22 cellular contexts compared by ENCODE assay signal in the genomic region with DNA sequence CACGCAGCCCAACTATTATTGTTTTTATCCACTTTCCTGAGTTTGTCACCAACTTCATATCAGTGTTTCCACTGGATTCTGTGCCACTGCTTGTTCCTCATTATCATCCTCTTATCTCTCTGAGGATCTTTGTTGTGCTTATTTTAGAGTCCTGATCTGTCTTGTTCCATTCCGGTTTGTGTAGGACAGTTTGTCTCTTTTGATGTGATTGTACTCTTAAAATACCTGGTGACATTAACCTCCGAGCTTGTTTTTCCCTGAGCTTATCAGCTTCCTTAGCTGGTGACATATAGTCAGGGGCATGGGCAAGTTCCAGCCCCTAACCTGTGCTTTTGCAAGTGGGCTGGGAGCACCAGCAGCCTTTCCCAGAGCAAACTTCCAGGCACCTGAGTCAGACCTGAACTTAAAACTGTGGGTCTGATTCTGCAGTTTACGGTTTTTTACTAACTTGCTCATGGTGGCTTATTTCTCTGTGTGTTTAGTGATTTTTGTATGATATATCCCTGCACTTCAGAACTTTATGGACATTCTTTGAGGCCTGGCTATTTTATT.
"Had no signal": no experiment of that assay in that cellular context is flagged by ENCODE, and none has a peak within 500 bp of the region (broad histone marks: within the 10 kb centered on the region; RNA-seq: fewer than 3 reads in every experiment).

No MANE protein-coding gene starts in this region.

- H3K36me3 ChIP-seq: esophagus squamous epithelium, gastrocnemius medialis, lower lobe of right lung, upper lobe of right lung had no signal

- ATAC-seq: gastrocnemius medialis, left colon, lower lobe of right lung, mucosa of descending colon, upper lobe of right lung, WTC11 had no signal

- H3K9me3 ChIP-seq: esophagus squamous epithelium, gastrocnemius medialis, lower lobe of right lung, mucosa of descending colon, upper lobe of right lung had no signal

- H3K27ac Mint-ChIP-seq: activated naive CD4-positive, alpha-beta T cell treated with anti-CD3 and anti-CD28 coated beads for 36 hours; activated naive CD8-positive, alpha-beta T cell treated with anti-CD3 and anti-CD28 coated beads, Interleukin-2, amount 10 ng/mL, durations not matched to agents 7 days and 5 days; T-helper 1 cell treated with Interleukin-12 subunit alpha and Interleukin-12 subunit beta and Interleukin-4 antibody, amounts not matched to agents 30 μg/mL and 1 μg/mL, for 36 hours had no signal

- H3K36me3 Mint-ChIP-seq: activated naive CD8-positive, alpha-beta T cell treated with anti-CD3 and anti-CD28 coated beads, Interleukin-2, amount 10 ng/mL, durations not matched to agents 7 days and 5 days; WTC11 had no signal

- H3K4me1 Mint-ChIP-seq: activated naive CD8-positive, alpha-beta T cell treated with anti-CD3 and anti-CD28 coated beads, Interleukin-2, amount 10 ng/mL, durations not matched to agents 7 days and 5 days had no signal

- H3K27ac ChIP-seq: coronary artery, esophagus squamous epithelium, gastrocnemius medialis, lower lobe of right lung, upper lobe of right lung had no signal

- H3K27me3 ChIP-seq: esophagus squamous epithelium, gastrocnemius medialis, upper lobe of right lung had no signal

- H3K4me3 Mint-ChIP-seq: activated naive CD4-positive, alpha-beta T cell treated with anti-CD3 and anti-CD28 coated beads for 36 hours; activated naive CD8-positive, alpha-beta T cell treated with anti-CD3 and anti-CD28 coated beads, Interleukin-2, amount 10 ng/mL, durations not matched to agents 7 days and 5 days; T-helper 1 cell treated with Interleukin-12 subunit alpha and Interleukin-12 subunit beta and Interleukin-4 antibody, amounts not matched to agents 30 μg/mL and 1 μg/mL, for 36 hours; WTC11 had no signal

- H3K9me3 Mint-ChIP-seq: activated naive CD4-positive, alpha-beta T cell treated with anti-CD3 and anti-CD28 coated beads for 36 hours; activated naive CD8-positive, alpha-beta T cell treated with anti-CD3 and anti-CD28 coated beads, Interleukin-2, amount 10 ng/mL, durations not matched to agents 7 days and 5 days; T-helper 1 cell treated with Interleukin-12 subunit alpha and Interleukin-12 subunit beta and Interleukin-4 antibody, amounts not matched to agents 30 μg/mL and 1 μg/mL, for 36 hours; WTC11 had no signal

- H3K4me3 ChIP-seq: coronary artery, esophagus squamous epithelium, gastrocnemius medialis, lower lobe of right lung, mucosa of descending colon, upper lobe of right lung had no signal

- DNase-seq: activated CD4-positive, alpha-beta T cell treated with anti-CD3 and anti-CD28 coated beads, Interleukin-2, amount 50 U/mL, for 4 hours; activated CD8-positive, alpha-beta memory T cell treated with anti-CD3 and anti-CD28 coated beads, Interleukin-2, amount 50 U/mL, for 48 hours; activated effector memory CD4-positive, alpha-beta T cell treated with Interleukin-2 at 50 U/mL for 16 hours; activated naive CD4-positive, alpha-beta T cell treated with anti-CD3 and anti-CD28 coated beads for 36 hours; activated naive CD8-positive, alpha-beta T cell treated with anti-CD3 and anti-CD28 coated beads, Interleukin-2, amount 10 ng/mL, durations not matched to agents 7 days and 5 days; activated T-cell treated with anti-CD3 and anti-CD28 coated beads, Interleukin-2, amount 50 U/mL, for 48 hours; amygdala; cerebellar nuclear complex; esophagus squamous epithelium; gastrocnemius medialis; hypothalamus; left colon; lower lobe of right lung; mesendoderm; mucosa of descending colon; nucleus accumbens; stimulated activated CD4-positive, alpha-beta T cell treated with anti-CD3 and anti-CD28 coated beads, Interleukin-2, amount 100 ng/mL, for 48 hours; stimulated activated naive CD4-positive, alpha-beta T cell; upper lobe of right lung had no signal

- H3K4me1 ChIP-seq: esophagus squamous epithelium, lower lobe of right lung, upper lobe of right lung had no signal
